ENCODE assay signal across 9 cellular contexts in genomic region chr4:52874948-52875347, GRCh38. TPM values are rescaled to one million over a fixed set of nuclear protein-coding genes. Genes with fewer than 3 reads are reported as not detected.
"Had no signal": no experiment of that assay in that cellular context is flagged by ENCODE, and none has a peak within 500 bp of the region (broad histone marks: within the 10 kb centered on the region; RNA-seq: fewer than 3 reads in every experiment).

No MANE protein-coding gene starts in this region.

- H3K27me3 Mint-ChIP-seq: IgD-negative memory B cell had no signal

- H3K9me3 ChIP-seq: HAP-1 had no signal

- ATAC-seq: HCT116, HepG2 had no signal

- H3K36me3 ChIP-seq: HAP-1 had no signal

- H3K4me1 ChIP-seq: HAP-1 had no signal

- H2AFZ ChIP-seq: GM23248 had no signal

- H3K9ac ChIP-seq: GM23248 had no signal

- H3K4me3 Mint-ChIP-seq: HFFc6, IgD-negative memory B cell had no signal

- DNase-seq: GM23248, H7, HFFc6 had no signal

- H3K27ac ChIP-seq: GM23248, HL-60 had no signal

- H3K9me3 Mint-ChIP-seq: HFFc6, IgD-negative memory B cell had no signal

- H3K27ac Mint-ChIP-seq: HFFc6, IgD-negative memory B cell had no signal

- H3K4me3 ChIP-seq: GM23248, HAP-1 had no signal

RNA-seq across cellular contexts. Expression of gene RASL11B, which starts 12.8 kb away (rescaled TPM):
- total RNA-seq: GM23248, HT1080 had no signal
